ENCODE assay signal across 8 cellular contexts in genomic region chr16:20568404-20568803, GRCh38. TPM values are rescaled to one million over a fixed set of nuclear protein-coding genes. Genes with fewer than 3 reads are reported as not detected.
"Had no signal": no experiment of that assay in that cellular context is flagged by ENCODE, and none has a peak within 500 bp of the region (broad histone marks: within the 10 kb centered on the region; RNA-seq: fewer than 3 reads in every experiment).

No MANE protein-coding gene starts in this region.

- H3K4me3 ChIP-seq: GM12878 had no signal

- DNase-seq: GDM1, GF-D8 had no signal

- ATAC-seq: GM12878 had no signal

- FAIRE-seq: GM12878, GM12891, GM12892, GM18507, GM19239 had no signal

RNA-seq across cellular contexts. Expression of gene ACSM2B, which starts 7.8 kb away (rescaled TPM):
- total RNA-seq: G401, GM12878 had no signal
- polyA plus RNA-seq: GM12878 had no signal
